In the genomic region with DNA sequence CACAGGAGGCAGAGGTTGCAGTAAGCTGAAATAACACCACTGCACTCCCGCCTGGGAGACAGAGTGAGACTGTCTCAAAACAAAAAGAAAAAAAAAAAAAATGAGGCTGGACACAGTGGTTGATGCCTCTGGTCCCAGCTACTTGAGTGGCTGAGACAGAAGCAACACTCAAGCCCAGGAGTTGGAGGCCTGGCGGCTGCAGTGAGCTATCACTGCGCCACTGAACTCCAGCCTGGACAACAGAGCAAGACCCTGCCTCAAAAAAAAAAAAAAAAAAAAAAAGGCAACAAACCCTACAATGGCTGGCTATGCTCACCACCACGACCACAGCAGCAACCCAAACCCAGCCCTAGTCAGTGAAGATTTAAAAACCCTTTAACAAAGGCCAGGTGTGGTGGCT, we compare ENCODE assay signal across 1 cellular context.
TF ChIP-seq lines count a peak whose summit lies in the region.

No MANE protein-coding gene starts in this region.

TF ChIP-seq in GM23338, 12 proteins besides CTCF, POLR2A, EP300 and RAD21 (continued from another document):
- no peak for TF ChIP-seq EZH2 (IDR thresholded peaks at IDR 0.05; ENCODE audit: low read depth, unreplicated experiment)
- TF ChIP-seq, protein P1, sequence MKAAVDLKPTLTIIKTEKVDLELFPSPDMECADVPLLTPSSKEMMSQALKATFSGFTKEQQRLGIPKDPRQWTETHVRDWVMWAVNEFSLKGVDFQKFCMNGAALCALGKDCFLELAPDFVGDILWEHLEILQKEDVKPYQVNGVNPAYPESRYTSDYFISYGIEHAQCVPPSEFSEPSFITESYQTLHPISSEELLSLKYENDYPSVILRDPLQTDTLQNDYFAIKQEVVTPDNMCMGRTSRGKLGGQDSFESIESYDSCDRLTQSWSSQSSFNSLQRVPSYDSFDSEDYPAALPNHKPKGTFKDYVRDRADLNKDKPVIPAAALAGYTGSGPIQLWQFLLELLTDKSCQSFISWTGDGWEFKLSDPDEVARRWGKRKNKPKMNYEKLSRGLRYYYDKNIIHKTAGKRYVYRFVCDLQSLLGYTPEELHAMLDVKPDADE (IDR thresholded peaks at IDR 0.05) = no peak
